In the genomic region with DNA sequence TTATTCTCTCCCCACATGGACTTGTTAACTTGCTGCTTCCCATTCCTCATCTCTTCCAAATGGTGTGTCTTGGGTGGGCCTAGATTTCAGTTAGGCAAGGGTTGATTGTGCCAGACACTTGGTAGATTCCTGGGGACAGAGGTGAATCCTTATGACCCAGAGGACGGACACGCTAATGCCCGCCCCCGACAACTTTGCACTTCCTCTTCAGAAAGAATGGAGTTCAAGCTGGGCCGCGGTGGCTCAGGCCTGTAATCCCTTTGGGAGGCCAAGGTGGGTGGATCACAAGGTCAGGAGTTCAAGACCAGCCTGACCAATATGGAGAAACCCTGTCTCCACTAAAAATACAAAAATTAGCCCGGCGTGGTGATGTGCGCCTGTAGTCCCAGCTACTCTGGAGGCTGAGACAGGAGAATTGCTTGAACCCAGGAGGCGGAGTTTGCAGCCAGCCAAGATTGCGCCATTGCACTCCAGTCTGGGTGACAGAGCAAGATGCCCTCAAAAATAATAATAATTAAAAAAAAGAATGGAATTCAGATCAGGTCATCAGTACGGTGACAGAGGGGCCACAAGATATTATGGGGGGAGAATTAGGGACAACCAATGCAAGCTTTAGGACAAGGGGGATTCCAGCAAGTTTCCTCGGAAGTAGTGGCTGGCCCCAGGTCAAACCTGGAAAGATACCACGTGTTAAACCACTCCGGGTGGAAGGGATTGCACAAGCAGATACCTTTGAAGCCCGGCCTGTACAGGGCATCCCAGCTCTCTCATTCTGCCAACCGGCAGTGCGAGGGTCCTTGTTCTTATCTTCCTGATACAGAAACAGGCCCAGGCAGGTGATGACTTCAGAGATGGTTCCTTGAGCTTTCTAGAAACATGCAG, we compare ENCODE assay signal across 11 cellular contexts. TPM values are rescaled to one million over a fixed set of nuclear protein-coding genes. Genes with fewer than 3 reads are reported as not detected.
DNase-seq lines count a peak whose midpoint lies in the region; ATAC-seq and TF ChIP-seq lines count a peak whose summit lies in the region.
"Had no signal": no experiment of that assay in that cellular context is flagged by ENCODE, and none has a peak within 500 bp of the region (broad histone marks: within the 10 kb centered on the region; RNA-seq: fewer than 3 reads in every experiment).

No MANE protein-coding gene starts in this region.

- peaks cover 70 to 83% (median 80%) of the 10 kb centered on the region in 3 donors for H3K4me1 Mint-ChIP-seq in T-cell

- H3K9ac ChIP-seq in smooth muscle cell (ENCODE audit: low read depth): no peak overlapping the region

- H3K4me3 ChIP-seq in GM08714 (ENCODE audit: low read length) (peak overlapping the region; percentile 41; the same call in 1 of the 2 replicates), esophagus squamous epithelium (no peak overlapping the region), smooth muscle cell (no peak overlapping the region)

- H3K9me3 ChIP-seq in esophagus squamous epithelium: no peaks in the 10 kb centered on the region
- H3K9me3 ChIP-seq in smooth muscle cell (replicated peaks; ENCODE audit: low read depth): no peaks in the 10 kb centered on the region

- H3K27me3 ChIP-seq in esophagus squamous epithelium: no peaks in the 10 kb centered on the region
- H3K27me3 ChIP-seq in smooth muscle cell (ENCODE audit: low read depth): no peaks in the 10 kb centered on the region

- H3K4me1 ChIP-seq in esophagus squamous epithelium (peaks cover 30 to 80% (median 56%) of the 10 kb centered on the region in 3 donors), smooth muscle cell (ENCODE audit: low read depth) (peaks cover 31% of the 10 kb centered on the region)

- H3K9me3 Mint-ChIP-seq in T-cell: no peaks in the 10 kb centered on the region

- H4K20me1 ChIP-seq in smooth muscle cell (ENCODE audit: low read depth): peaks cover 61% of the 10 kb centered on the region

- H3K36me3 Mint-ChIP-seq in T-cell: no peaks in the 10 kb centered on the region

- CTCF ChIA-PET in T-cell (lab: Charles Lee): no interaction called here

- H3K27ac ChIP-seq in esophagus squamous epithelium (peak overlapping the region; percentile 84 to 97 (median 94)), smooth muscle cell (ENCODE audit: low read depth) (peak overlapping the region; percentile 98)

- POLR2A ChIA-PET in T-cell (lab: Charles Lee): no interaction called here

- TF ChIP-seq POLR2A in esophagus squamous epithelium (IDR thresholded peaks at IDR 0.05): no peak

- ATAC-seq in T-cell (replicated peaks in 1 of 4) (no peak), GM21529 (IDR thresholded peaks at IDR 0.05; ENCODE audit: unreplicated experiment) (no peak)

- no peak for DNase-seq in T-cell
- DNase-seq in esophagus squamous epithelium (lab: John Stamatoyannopoulos, UW): no peak
- DNase-seq in smooth muscle cell (lab: John Stamatoyannopoulos, UW; ENCODE audit: unreplicated experiment): no peak
- no peak for DNase-seq in GM20000 (ENCODE audit: low spot score)
- no peak for DNase-seq in islet precursor cell
- no peak for DNase-seq in NCI-H524 (lab: John Stamatoyannopoulos, UW)
- DNase-seq: activated CD4-positive, alpha-beta T cell treated with anti-CD3 and anti-CD28 coated beads, Interleukin-2, amount 50 U/mL, for 1 hour; NCI-H146; stimulated activated CD8-positive, alpha-beta memory T cell treated with anti-CD3 and anti-CD28 coated beads, Interleukin-4, amount 100 ng/mL, for 48 hours had no signal

- peaks cover 78% of the 10 kb centered on the region for H3K79me2 ChIP-seq in smooth muscle cell (ENCODE audit: low read depth)

- TF ChIP-seq CTCF in esophagus squamous epithelium (IDR thresholded peaks at IDR 0.05): no peak
- no peak for TF ChIP-seq CTCF in smooth muscle cell (IDR thresholded peaks at IDR 0.05; ENCODE audit: borderline replicate concordance, insufficient read depth, poor library complexity, severe bottlenecking)
- no peak for TF ChIP-seq CTCF in GM20000 (IDR thresholded peaks at IDR 0.05; ENCODE audit: extremely low read depth, missing control alignments)

- 70 to 79% methylated on average over 14 to 15 of the region's 18 CpGs for WGBS in esophagus squamous epithelium, 2 donors
- 87% methylated on average over 18 of the region's 18 CpGs for whole genome bisulfite sequencing in smooth muscle cell (ENCODE audit: low lambda C conversion rate)

- H3K36me3 ChIP-seq in esophagus squamous epithelium: no peaks in the 10 kb centered on the region
- no peaks in the 10 kb centered on the region for H3K36me3 ChIP-seq in smooth muscle cell (ENCODE audit: low read depth)

- H3K4me2 ChIP-seq in smooth muscle cell: peak overlapping the region; percentile 94

- H2AFZ ChIP-seq in smooth muscle cell (ENCODE audit: low read depth): no peak overlapping the region

- H3F3A ChIP-seq in smooth muscle cell (ENCODE audit: low read depth): peaks cover 19% of the 10 kb centered on the region

- intact Hi-C loops in esophagus squamous epithelium (cut with DNase I): no loop called here

- peak overlapping the region; percentile 95 to 99 (median 97) for H3K4me3 Mint-ChIP-seq in T-cell

- no peaks in the 10 kb centered on the region for H3K27me3 Mint-ChIP-seq in T-cell

- H3K27ac Mint-ChIP-seq in T-cell: peak overlapping the region in 1 of 2 donors; percentile 84

RNA-seq across cellular contexts. Expression of gene MYO9B, which starts 2.7 kb away (rescaled TPM):
- total RNA-seq in T-cell (100 to 1,000 TPM; 185 to 220 (median 202) TPM), esophagus squamous epithelium (10 to 100 TPM; 25.5 to 60.5 (median 39.5) TPM), smooth muscle cell (44.6 and 48.7 TPM in 2 replicates)
- 46.6 and 49.4 TPM in 2 replicates for polyA plus RNA-seq in smooth muscle cell

RNA-seq across cellular contexts. Expression of gene HAUS8, which starts 3.0 kb away (rescaled TPM):
- total RNA-seq in T-cell (10 to 100 TPM; 16.6 to 20.4 (median 19.3) TPM), esophagus squamous epithelium (1 to 10 TPM; 3.0 to 5.8 (median 3.2) TPM), smooth muscle cell (3.3 and 7.4 TPM in 2 replicates)
- polyA plus RNA-seq in smooth muscle cell: 6.3 and 8.5 TPM in 2 replicates

RNA-seq across cellular contexts. Expression of gene CPAMD8, which starts 51.7 kb away (rescaled TPM):
- total RNA-seq in T-cell (1 to 10 TPM; 2.1 to 6.2 (median 2.9) TPM), esophagus squamous epithelium (1 to 10 TPM in 3 of 4 donors, under 1 TPM in 1; 0.72 to 8.2 (median 4.0) TPM), smooth muscle cell (0.81 and 2.6 TPM in 2 replicates)
- 6.9 and 9.4 TPM in 2 replicates for polyA plus RNA-seq in smooth muscle cell
